Comparison of ENCODE assay signal across 8 cellular contexts in the genomic region with DNA sequence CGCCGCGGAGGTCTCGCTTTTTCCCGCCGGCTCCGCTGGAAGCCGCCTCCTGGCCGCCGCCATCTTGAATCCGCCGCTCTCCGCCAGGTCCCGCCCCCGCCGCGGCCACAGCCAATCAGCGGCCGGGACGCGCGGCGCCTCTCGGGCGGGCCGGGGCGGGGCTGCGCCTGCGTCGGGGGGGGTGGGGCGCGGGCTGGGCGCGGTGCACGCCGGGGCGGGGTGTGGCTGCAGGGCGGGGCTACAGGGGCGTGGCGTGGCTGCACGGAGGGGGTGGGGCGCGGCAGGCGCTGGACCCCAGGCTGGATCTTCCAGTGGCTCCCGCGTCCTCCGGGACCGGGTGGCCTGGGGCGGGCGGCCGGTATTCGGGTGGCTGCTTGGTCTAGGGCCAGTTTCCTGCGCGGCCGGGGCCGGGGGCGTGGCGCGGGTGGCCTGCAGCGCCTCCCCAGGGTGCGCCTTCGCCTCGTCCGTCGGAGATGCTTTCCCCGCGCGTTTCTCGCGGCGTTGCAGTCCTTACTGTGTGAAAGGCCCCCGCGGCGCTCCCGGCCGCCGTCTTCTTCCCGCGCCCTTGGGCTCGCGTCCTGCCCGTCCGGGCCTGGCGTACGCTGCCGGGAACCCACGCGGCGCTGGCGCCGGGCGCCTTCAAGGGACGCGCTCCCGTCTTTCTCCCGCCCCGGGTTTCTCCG. TPM values are rescaled to one million over a fixed set of nuclear protein-coding genes. Genes with fewer than 3 reads are reported as not detected.
DNase-seq lines count a peak whose midpoint lies in the region; ATAC-seq and TF ChIP-seq lines count a peak whose summit lies in the region.

No MANE protein-coding gene starts in this region.

- H3K9me3 ChIP-seq in tibial nerve, result no peaks in the 10 kb centered on the region

- H3K36me3 Mint-ChIP-seq in HFFc6 (ENCODE audit: low read depth), result peaks cover 21% of the 10 kb centered on the region; the same call in 1 of the 2 replicates
- peaks cover 30% of the 10 kb centered on the region for H3K36me3 Mint-ChIP-seq in activated naive CD8-positive, alpha-beta T cell treated with anti-CD3 and anti-CD28 coated beads, Interleukin-2, amount 10 ng/mL, durations not matched to agents 7 days and 5 days

- H3K9me3 Mint-ChIP-seq in HFFc6, result no peaks in the 10 kb centered on the region
- no peaks in the 10 kb centered on the region for H3K9me3 Mint-ChIP-seq in activated naive CD8-positive, alpha-beta T cell treated with anti-CD3 and anti-CD28 coated beads, Interleukin-2, amount 10 ng/mL, durations not matched to agents 7 days and 5 days

- TF ChIP-seq CTCF in HFFc6 (IDR thresholded peaks at IDR 0.05), result no peak
- peak in 1 of 5 experiments; percentile 18 for TF ChIP-seq CTCF in tibial nerve (IDR thresholded peaks at IDR 0.05)

- DNase-seq in HFFc6 (peak; percentile 63), NAMALWA (ENCODE audit: low spot score) (peak; percentile 84), SKM-1 treated with dmso at 0.1 percent for 144 hours (lab: John Stamatoyannopoulos, UW; ENCODE audit: unreplicated experiment) (peak; percentile 64), cardiac septum (ENCODE audit: low spot score) (peak; percentile 95), pons (ENCODE audit: low spot score) (peak; percentile 60), tibial nerve (ENCODE audit: low spot score in 2 of 2) (peak; percentile 76 to 78)
- peak; percentile 96 for DNase-seq in activated naive CD8-positive, alpha-beta T cell treated with anti-CD3 and anti-CD28 coated beads, Interleukin-2, amount 10 ng/mL, durations not matched to agents 7 days and 5 days

- peak overlapping the region; percentile 95 to 99 (median 95) for H3K27ac ChIP-seq in tibial nerve

- peak overlapping the region; percentile 83 to 100 (median 92) for H3K4me3 ChIP-seq in tibial nerve

- TF ChIP-seq POLR2A in GM10847 (IDR thresholded peaks at IDR 0.05; ENCODE audit: extremely low read depth, insufficient read length) (peak; percentile 43), tibial nerve (IDR thresholded peaks at IDR 0.05) (peak; percentile 19 to 29)

- TF ChIP-seq EP300 in tibial nerve (IDR thresholded peaks at IDR 0.05), result no peak

- H3K27me3 ChIP-seq in tibial nerve, result no peaks in the 10 kb centered on the region

- H3K4me1 ChIP-seq in tibial nerve, result peaks cover 0 to 29% (median 9%) of the 10 kb centered on the region in 4 donors

- H3K4me3 Mint-ChIP-seq in HFFc6, result peak overlapping the region; percentile 94
- H3K4me3 Mint-ChIP-seq in activated naive CD8-positive, alpha-beta T cell treated with anti-CD3 and anti-CD28 coated beads, Interleukin-2, amount 10 ng/mL, durations not matched to agents 7 days and 5 days, result peak overlapping the region; percentile 98

- peaks cover 49% of the 10 kb centered on the region for H3K4me1 Mint-ChIP-seq in HFFc6 (ENCODE audit: low read depth)
- H3K4me1 Mint-ChIP-seq in activated naive CD8-positive, alpha-beta T cell treated with anti-CD3 and anti-CD28 coated beads, Interleukin-2, amount 10 ng/mL, durations not matched to agents 7 days and 5 days, result peaks cover 32% of the 10 kb centered on the region

- POLR2A ChIA-PET in activated naive CD8-positive, alpha-beta T cell treated with anti-CD3 and anti-CD28 coated beads, Interleukin-2, amount 10 ng/mL, durations not matched to agents 7 days and 5 days (lab: Charles Lee), result interaction anchor here (1.4 to 4.2 kb wide), 2 partner anchors 100 to 231 kb away, joined by 3 to 32 read pairs; no protein-coding TSS in a partner anchor

- ATAC-seq in activated naive CD8-positive, alpha-beta T cell treated with anti-CD3 and anti-CD28 coated beads, Interleukin-2, amount 10 ng/mL, durations not matched to agents 7 days and 5 days (ENCODE audit: low read depth), result peak; percentile 63

- H3K36me3 ChIP-seq in tibial nerve, result peaks cover 0 to 24% (median 0%) of the 10 kb centered on the region in 3 donors

- intact Hi-C loops in cardiac septum (cut with DNase I), result loop anchor here (2.0 to 10.0 kb wide), 2 partner anchors 38 to 350 kb away; partner anchors contain the start of gene YBEY

- 0% methylated on average over 4 to 31 of the region's 98 CpGs for WGBS in tibial nerve, 2 donors

- no peaks in the 10 kb centered on the region; the same call in 1 of the 2 replicates for H3K27me3 Mint-ChIP-seq in HFFc6 (ENCODE audit: insufficient read depth)
- no peaks in the 10 kb centered on the region for H3K27me3 Mint-ChIP-seq in activated naive CD8-positive, alpha-beta T cell treated with anti-CD3 and anti-CD28 coated beads, Interleukin-2, amount 10 ng/mL, durations not matched to agents 7 days and 5 days

- peak overlapping the region; percentile 95 for H3K27ac Mint-ChIP-seq in HFFc6
- H3K27ac Mint-ChIP-seq in activated naive CD8-positive, alpha-beta T cell treated with anti-CD3 and anti-CD28 coated beads, Interleukin-2, amount 10 ng/mL, durations not matched to agents 7 days and 5 days, result peak overlapping the region; percentile 99

RNA-seq across cellular contexts. Expression of gene PCNT, which starts 0.6 kb away (rescaled TPM):
- 10 to 100 TPM; 23.2 to 26.9 (median 25.5) TPM for total RNA-seq in HFFc6 (2021; fragmentation: NEBNext Ultra II Directional; extraction: Animal tissue kit (Norgen Biotek cat#: 25700))
- 10 to 100 TPM; 85.4 to 86.1 TPM for total RNA-seq in activated naive CD8-positive, alpha-beta T cell treated with anti-CD3 and anti-CD28 coated beads, Interleukin-2, amount 10 ng/mL, durations not matched to agents 7 days and 5 days
- total RNA-seq in cardiac septum, result 21.0 TPM
- 10 to 100 TPM; 42.8 to 58.6 (median 45.9) TPM for total RNA-seq in tibial nerve

RNA-seq across cellular contexts. Expression of gene C21orf58, which starts 0.9 kb away (rescaled TPM):
- total RNA-seq in HFFc6 (2021; fragmentation: NEBNext Ultra II Directional; extraction: Animal tissue kit (Norgen Biotek cat#: 25700)), result 1 to 10 TPM; 5.2 to 7.7 (median 7.1) TPM
- total RNA-seq in activated naive CD8-positive, alpha-beta T cell treated with anti-CD3 and anti-CD28 coated beads, Interleukin-2, amount 10 ng/mL, durations not matched to agents 7 days and 5 days, result 10 to 100 TPM; 50.1 to 53.9 TPM
- total RNA-seq in cardiac septum (1.4 TPM), tibial nerve (10 to 100 TPM in 1 of 4 donors, 1 to 10 TPM in 3; 2.2 to 11.1 (median 3.0) TPM)

RNA-seq across cellular contexts. Expression of gene YBEY, which starts 38.4 kb away (rescaled TPM):
- 10 to 100 TPM; 12.5 to 16.0 (median 15.5) TPM for total RNA-seq in HFFc6 (2021; fragmentation: NEBNext Ultra II Directional; extraction: Animal tissue kit (Norgen Biotek cat#: 25700))
- 10 to 100 TPM in 1 of 2 experiments, 1 to 10 TPM in 1; 9.6 to 10.7 TPM for total RNA-seq in activated naive CD8-positive, alpha-beta T cell treated with anti-CD3 and anti-CD28 coated beads, Interleukin-2, amount 10 ng/mL, durations not matched to agents 7 days and 5 days
- total RNA-seq in cardiac septum, result 14.1 TPM
- total RNA-seq in tibial nerve, result 10 to 100 TPM in 3 of 4 donors, 1 to 10 TPM in 1; 6.7 to 20.1 (median 15.5) TPM

RNA-seq across cellular contexts. Expression of gene MCM3AP, which starts 39.1 kb away (rescaled TPM):
- total RNA-seq in HFFc6 (2021; fragmentation: NEBNext Ultra II Directional; extraction: Animal tissue kit (Norgen Biotek cat#: 25700)), result 10 to 100 TPM; 85.7 to 91.8 (median 86.9) TPM
- total RNA-seq in activated naive CD8-positive, alpha-beta T cell treated with anti-CD3 and anti-CD28 coated beads, Interleukin-2, amount 10 ng/mL, durations not matched to agents 7 days and 5 days, result 100 to 1,000 TPM; 130 to 150 TPM
- total RNA-seq in cardiac septum (69.9 TPM), tibial nerve (100 to 1,000 TPM; 112 to 180 (median 146) TPM)

Comparison
In these comparisons a context has a peak if more than half of its experiments do, and no peak if none do; other contexts are left out.
1. Peak in every context shown above with its lines: DNase-seq, ATAC-seq, H3K4me3 ChIP-seq and H3K27ac ChIP-seq.
2. RNA of gene C21orf58, which starts 0.9 kb away (total RNA-seq): 50.1 to 53.9 TPM in activated naive CD8-positive, alpha-beta T cell treated with anti-CD3 and anti-CD28 coated beads, Interleukin-2, amount 10 ng/mL, durations not matched to agents 7 days and 5 days; 5.2 to 7.7 TPM in HFFc6, 2.2 to 11.1 TPM in tibial nerve and 1.4 TPM in cardiac septum (single experiment); every median in the first group is over 4 times any median in the second.